In the genomic region with DNA sequence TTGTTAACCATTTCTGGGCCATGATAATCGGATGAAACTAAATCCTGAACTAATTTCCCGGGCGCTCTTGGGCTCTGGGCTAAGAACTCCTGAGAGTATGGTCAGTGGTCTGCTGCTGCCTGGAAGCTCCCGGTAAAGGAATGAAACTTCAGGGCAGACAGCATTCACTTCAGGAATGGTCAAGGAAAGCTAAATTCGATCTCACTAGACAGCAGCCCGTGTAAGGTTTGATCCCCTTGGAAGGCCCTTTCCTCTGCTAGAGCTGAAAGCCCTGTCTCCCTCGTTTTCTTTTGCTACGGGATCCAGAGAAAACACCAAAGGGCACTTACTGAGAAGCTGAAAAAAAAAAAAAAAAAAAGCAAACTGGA, we compare ENCODE assay signal across 8 cellular contexts. TPM values are rescaled to one million over a fixed set of nuclear protein-coding genes. Genes with fewer than 3 reads are reported as not detected.
A peak's percentile ranks its signal among the peaks of the same experiment; 100 is the strongest.
DNase-seq lines count a peak whose midpoint lies in the region; ATAC-seq and TF ChIP-seq lines count a peak whose summit lies in the region.

No MANE protein-coding gene starts in this region.

- H3K4me1 ChIP-seq in OCI-LY1 (ENCODE audit: insufficient read depth, low read length, severe bottlenecking) (peaks cover 29% of the 10 kb centered on the region), endocrine pancreas (ENCODE audit: control insufficient read depth, insufficient read depth, low read length) (no peaks in the 10 kb centered on the region)

- peaks cover 9% of the 10 kb centered on the region for H3K79me2 ChIP-seq in OCI-LY1 (ENCODE audit: insufficient read depth, low read length)

- H3K27me3 Mint-ChIP-seq in CD14-positive monocyte (ENCODE audit: low read depth in 3 of 3) (no peaks in the 10 kb centered on the region), neural crest cell (ENCODE audit: low read depth) (no peaks in the 10 kb centered on the region)

- H3K27me3 ChIP-seq in OCI-LY1 (ENCODE audit: insufficient read depth, low read length) (no peaks in the 10 kb centered on the region), endocrine pancreas (ENCODE audit: control insufficient read depth, insufficient read depth, low read length) (peaks cover 2% of the 10 kb centered on the region)

- H3K36me3 ChIP-seq in OCI-LY1 (ENCODE audit: insufficient read depth, low read length) (peaks cover 16% of the 10 kb centered on the region), endocrine pancreas (ENCODE audit: control insufficient read depth, insufficient read depth, low read length) (no peaks in the 10 kb centered on the region)

- intact Hi-C loops in CD14-positive monocyte (cut with micrococcal nuclease) = loop anchor here (2.0 to 10.0 kb wide), 4 partner anchors 42 to 192 kb away; a partner anchor contains a TSS

- H3K4me3 ChIP-seq in OCI-LY1 (ENCODE audit: low read depth, low read length, poor library complexity, severe bottlenecking) (peak overlapping the region; percentile 93), endocrine pancreas (ENCODE audit: control insufficient read depth, insufficient read depth, low read length) (peak overlapping the region; percentile 66)

- H4K20me1 ChIP-seq in OCI-LY1 (ENCODE audit: insufficient read depth, low read length) = no peaks in the 10 kb centered on the region

- H3K4me3 Mint-ChIP-seq in CD14-positive monocyte (peak overlapping the region; percentile 89 to 96), neural crest cell (peak overlapping the region; percentile 99)

- ATAC-seq in GM19035 (IDR thresholded peaks at IDR 0.05; ENCODE audit: unreplicated experiment) = no peak

- peak overlapping the region; percentile 70 for H3K4me2 ChIP-seq in OCI-LY1 (ENCODE audit: low read length)

- H3K9me2 ChIP-seq in OCI-LY1 (ENCODE audit: low read depth, low read length) = no peaks in the 10 kb centered on the region

- H3K27ac Mint-ChIP-seq in CD14-positive monocyte = peak overlapping the region; percentile 32 to 96 (median 93)
- H3K27ac Mint-ChIP-seq in neural crest cell (ENCODE audit: unreplicated experiment) = no peak overlapping the region

- no peaks in the 10 kb centered on the region for H3F3A ChIP-seq in OCI-LY1 (ENCODE audit: insufficient read depth, low read length)

- H3K4me1 Mint-ChIP-seq in CD14-positive monocyte (peaks cover 18% of the 10 kb centered on the region), neural crest cell (peaks cover 19% of the 10 kb centered on the region)

- no peak for DNase-seq in CD14-positive monocyte (ENCODE audit: low spot score)
- no peak for DNase-seq in neural crest cell (ENCODE audit: low read depth, low spot score)
- DNase-seq in kidney glomerular epithelial cell (lab: John Stamatoyannopoulos, UW) = no peak
- DNase-seq in SKM-1 treated with dmso at 0.1 percent for 144 hours (lab: John Stamatoyannopoulos, UW; ENCODE audit: unreplicated experiment) = no peak
- no peak for DNase-seq in cortex of kidney (lab: John Stamatoyannopoulos, UW)

- H3K27ac ChIP-seq in OCI-LY1 (ENCODE audit: low read depth, low read length, poor library complexity, severe bottlenecking) = no peak overlapping the region

- H3K9ac ChIP-seq in OCI-LY1 (ENCODE audit: low read length) = peak overlapping the region; percentile 85
- peak overlapping the region; percentile 97 for H3K9ac ChIP-seq in endocrine pancreas (ENCODE audit: control insufficient read depth, insufficient read depth, low read length)

- peaks cover 22 to 30% of the 10 kb centered on the region in 2 donors for H3K36me3 Mint-ChIP-seq in CD14-positive monocyte
- H3K36me3 Mint-ChIP-seq in neural crest cell (ENCODE audit: low read depth) = no peaks in the 10 kb centered on the region

- H2AFZ ChIP-seq in OCI-LY1 (ENCODE audit: low read length) = no peak overlapping the region

- TF ChIP-seq CTCF in CD14-positive monocyte (IDR thresholded peaks at IDR 0.05) (no peak), OCI-LY1 (IDR thresholded peaks at IDR 0.05; ENCODE audit: low read length) (no peak), neural crest cell (conservative IDR thresholded peaks at IDR 0.05) (no peak)

- H3K9me3 ChIP-seq in OCI-LY1 (ENCODE audit: low read length) (no peaks in the 10 kb centered on the region), endocrine pancreas (ENCODE audit: control insufficient read depth, low read length) (no peaks in the 10 kb centered on the region)

- H3K9me3 Mint-ChIP-seq in CD14-positive monocyte (no peaks in the 10 kb centered on the region), neural crest cell (no peaks in the 10 kb centered on the region)

RNA-seq across cellular contexts. Expression of a gene that starts 0.7 kb away (rescaled TPM):
- polyA plus RNA-seq in CD14-positive monocyte = 10 to 100 TPM; 38.4 to 50.0 TPM
- 21.5 and 21.7 TPM in 2 replicates for total RNA-seq in neural crest cell

RNA-seq across cellular contexts. Expression of a gene that starts 26.8 kb away (rescaled TPM):
- not detected for polyA plus RNA-seq in CD14-positive monocyte
- total RNA-seq in neural crest cell = 12.6 and 12.8 TPM in 2 replicates

RNA-seq across cellular contexts. Expression of a gene that starts 37.5 kb away (rescaled TPM):
- 1 to 10 TPM; 2.8 to 3.0 TPM for polyA plus RNA-seq in CD14-positive monocyte
- 129 and 132 TPM in 2 replicates for total RNA-seq in neural crest cell

RNA-seq across cellular contexts. Expression of a gene that starts 46.5 kb away (rescaled TPM):
- not detected for polyA plus RNA-seq in CD14-positive monocyte
- not detected in 2 replicates for total RNA-seq in neural crest cell

RNA-seq across cellular contexts. Expression of a gene that starts 50.8 kb away (rescaled TPM):
- 1 to 10 TPM; 5.2 to 6.0 TPM for polyA plus RNA-seq in CD14-positive monocyte
- 44.0 and 46.9 TPM in 2 replicates for total RNA-seq in neural crest cell
